8 cellular contexts compared by ENCODE assay signal in the genomic region with DNA sequence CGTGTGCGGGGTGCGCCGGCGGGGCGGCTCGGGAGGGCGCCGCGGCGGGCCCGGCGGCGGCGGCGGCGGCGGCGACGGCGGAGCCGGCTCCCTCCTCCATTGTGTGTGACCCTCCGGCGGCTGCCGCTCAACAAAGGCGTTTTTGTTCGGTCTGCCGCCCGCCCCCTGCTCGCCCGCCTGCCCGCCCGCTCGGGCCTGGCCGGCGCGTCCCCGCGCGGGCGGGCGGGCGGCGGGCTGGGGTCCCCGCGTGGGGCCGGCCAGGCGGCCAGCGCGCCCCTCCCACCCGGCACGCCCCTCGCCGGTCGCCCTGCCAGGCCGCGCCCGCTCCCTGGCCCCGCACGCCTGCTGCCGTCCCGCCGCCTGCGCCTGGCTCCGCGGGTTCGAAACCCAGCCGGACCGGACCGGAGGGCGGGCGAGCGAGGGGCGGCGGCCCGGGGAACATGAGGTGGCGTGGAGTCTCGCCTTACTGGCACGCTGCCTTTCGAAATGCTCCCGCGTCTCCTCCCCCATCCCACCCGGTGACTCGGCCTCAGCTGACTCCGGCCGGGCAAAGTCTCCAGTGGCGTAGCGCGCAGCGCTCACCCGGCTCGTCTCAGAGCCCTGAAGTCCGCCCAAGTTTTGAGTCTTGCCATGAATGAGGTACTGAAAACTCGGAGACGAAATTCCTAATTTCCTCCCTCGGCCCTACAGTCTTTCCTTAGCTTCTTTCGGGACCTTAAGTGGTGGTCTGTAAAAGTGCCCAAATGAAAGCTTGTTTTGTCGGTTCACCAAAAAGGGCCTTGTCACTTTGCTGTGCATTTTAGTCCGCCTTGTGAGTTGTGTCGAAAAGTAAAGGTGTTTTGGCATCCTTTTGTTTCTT. TPM values are rescaled to one million over a fixed set of nuclear protein-coding genes. Genes with fewer than 3 reads are reported as not detected.
DNase-seq lines count a peak whose midpoint lies in the region; ATAC-seq and TF ChIP-seq lines count a peak whose summit lies in the region.

No MANE protein-coding gene starts in this region.

- peak overlapping the region; percentile 99 for H3K27ac Mint-ChIP-seq in endodermal cell

- TF ChIP-seq CTCF in endodermal cell (conservative IDR thresholded peaks at IDR 0.05), result no peak

- ATAC-seq in GM18511 (IDR thresholded peaks at IDR 0.05; ENCODE audit: unreplicated experiment), result peak; percentile 57
- ATAC-seq in HG03025 (IDR thresholded peaks at IDR 0.05; ENCODE audit: low FRiP score, unreplicated experiment), result peak; percentile 54

- WGBS in endodermal cell (ENCODE audit: insufficient coverage in 1 of 2, insufficient read length in 1 of 2), 2 experiments, result 0% methylated on average over 33 to 100 of the region's 100 CpGs

- peak overlapping the region; percentile 82 for H3K9ac ChIP-seq in endodermal cell (ENCODE audit: extremely low read depth, low read length, poor library complexity, severe bottlenecking)

- peaks cover 1% of the 10 kb centered on the region for H3K9me3 Mint-ChIP-seq in endodermal cell

- no peaks in the 10 kb centered on the region for H3K4me1 ChIP-seq in endodermal cell (ENCODE audit: control insufficient read depth, insufficient read depth, low read length)

- peak overlapping the region; percentile 93 for H3K4me3 ChIP-seq in endodermal cell (ENCODE audit: low read length)

- in situ Hi-C loops in ACHN (cut with HindIII; ENCODE audit: low pct_ligation_motif_present, low pct_unique_long_range_greater_than_20kb, low sequenced_read_pairs), result no loop called here

- no peaks in the 10 kb centered on the region for H3K27me3 ChIP-seq in endodermal cell (ENCODE audit: control insufficient read depth, insufficient read depth, low read length, poor library complexity, severe bottlenecking)

- H3K36me3 Mint-ChIP-seq in endodermal cell (ENCODE audit: low read depth), result no peaks in the 10 kb centered on the region

- DNase-seq in ACHN, result peak; percentile 79
- DNase-seq in NCI-H748 (lab: John Stamatoyannopoulos, UW; ENCODE audit: unreplicated experiment), result peak; percentile 72
- peak; percentile 7 for DNase-seq in activated CD8-positive, alpha-beta memory T cell treated with anti-CD3 and anti-CD28 coated beads, Interleukin-2, amount 50 U/mL, for 1 hour (ENCODE audit: extremely low read depth)
- peak; percentile 84 for DNase-seq in endodermal cell
- DNase-seq in midbrain (lab: John Stamatoyannopoulos, UW), result peak; percentile 89
- peak; percentile 23 to 44 for DNase-seq in stimulated activated CD8-positive, alpha-beta memory T cell treated with anti-CD3 and anti-CD28 coated beads, Interleukin-15, amount 100 ng/mL, for 4 hours (ENCODE audit: low read depth in 2 of 2)

- H3K27me3 Mint-ChIP-seq in endodermal cell (ENCODE audit: insufficient read depth), result peaks cover 2% of the 10 kb centered on the region

- H3K36me3 ChIP-seq in endodermal cell (ENCODE audit: control insufficient read depth, insufficient read depth, low read length), result peaks cover 4% of the 10 kb centered on the region

- peaks cover 32% of the 10 kb centered on the region for H3K4me1 Mint-ChIP-seq in endodermal cell

- no peaks in the 10 kb centered on the region for H3K9me3 ChIP-seq in endodermal cell (ENCODE audit: control insufficient read depth, low read length)

- H3K4me3 Mint-ChIP-seq in endodermal cell, result peak overlapping the region; percentile 95

- H3K27ac ChIP-seq in endodermal cell (ENCODE audit: low read depth, low read length), result peak overlapping the region; percentile 99

RNA-seq across cellular contexts. Expression of a gene that starts 0.6 kb away (rescaled TPM):
- 10 to 100 TPM; 80.2 to 81.6 TPM for total RNA-seq in endodermal cell
- polyA plus RNA-seq in endodermal cell (2013, experiment 1 of 2), result 81.4 TPM
- polyA plus RNA-seq in endodermal cell (2013, experiment 2 of 2), result 81.6 TPM

RNA-seq across cellular contexts. Expression of a gene that starts 48.0 kb away (rescaled TPM):
- 10 to 100 TPM; 25.6 to 26.5 TPM for total RNA-seq in endodermal cell
- 27.2 TPM for polyA plus RNA-seq in endodermal cell (2013, experiment 1 of 2)
- 31.1 TPM for polyA plus RNA-seq in endodermal cell (2013, experiment 2 of 2)

Comparison
In these comparisons a context has a peak if more than half of its experiments do, and no peak if none do; other contexts are left out.
1. Peak in every context shown above with its lines: DNase-seq, ATAC-seq, H3K4me3 ChIP-seq and H3K27ac ChIP-seq.
2. DNase-seq: peak in every context shown above with its lines; median percentile 89 in midbrain; 84 in endodermal cell; 79 in ACHN; 72 in NCI-H748; 34 in stimulated activated CD8-positive, alpha-beta memory T cell treated with anti-CD3 and anti-CD28 coated beads, Interleukin-15, amount 100 ng/mL, for 4 hours; 7 in activated CD8-positive, alpha-beta memory T cell treated with anti-CD3 and anti-CD28 coated beads, Interleukin-2, amount 50 U/mL, for 1 hour.